Comparison of ENCODE assay signal across 10 cellular contexts in the genomic region with DNA sequence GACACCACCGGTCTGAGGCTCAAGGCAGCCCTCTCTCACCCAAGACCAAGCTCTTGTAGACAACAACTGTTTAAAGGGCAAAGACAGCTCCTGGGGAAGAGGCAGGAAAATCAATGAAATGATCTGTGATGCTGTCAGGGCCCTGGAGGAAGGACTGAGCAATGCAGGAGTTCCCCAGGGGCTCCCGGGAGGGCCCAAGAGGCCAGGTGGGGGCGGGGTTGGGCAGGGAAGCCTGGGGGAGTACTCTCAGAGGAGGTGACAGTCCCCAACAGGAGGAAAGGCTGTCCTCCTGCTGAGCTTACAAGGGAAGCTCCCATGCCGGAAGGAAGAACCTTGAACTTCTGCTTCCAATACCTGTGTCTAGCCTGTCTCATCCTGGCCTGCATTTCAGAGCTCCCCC. TPM values are rescaled to one million over a fixed set of nuclear protein-coding genes. Genes with fewer than 3 reads are reported as not detected.
DNase-seq lines count a peak whose midpoint lies in the region; ATAC-seq and TF ChIP-seq lines count a peak whose summit lies in the region.
"Had no signal": no experiment of that assay in that cellular context is flagged by ENCODE, and none has a peak within 500 bp of the region (broad histone marks: within the 10 kb centered on the region; RNA-seq: fewer than 3 reads in every experiment).

No MANE protein-coding gene starts in this region.

- TF ChIP-seq CTCF in GM12864 (IDR thresholded peaks at IDR 0.05; ENCODE audit: low read depth, low read length, missing control alignments) (no peak), MCF 10A (IDR thresholded peaks at IDR 0.05; ENCODE audit: unreplicated experiment) (no peak)

- H3K27me3 ChIP-seq in BLaER1: no peaks in the 10 kb centered on the region

- H3K4me1 ChIP-seq in BLaER1: peaks cover 40% of the 10 kb centered on the region

- H3K27me3 Mint-ChIP-seq in T-cell (no peaks in the 10 kb centered on the region), MCF 10A (ENCODE audit: insufficient read depth, unreplicated experiment) (no peaks in the 10 kb centered on the region)
- H3K27me3 Mint-ChIP-seq in effector memory CD8-positive, alpha-beta T cell: no peaks in the 10 kb centered on the region

- BruUV-seq in MCF 10A (replicated peaks; lab: Mats Ljungman, UMichigan): no TSS peak

- H3K27ac Mint-ChIP-seq in T-cell: peak overlapping the region; percentile 98 to 99
- H3K27ac Mint-ChIP-seq in effector memory CD8-positive, alpha-beta T cell: peak overlapping the region; percentile 94 to 96
- no peak overlapping the region for H3K27ac Mint-ChIP-seq in MCF 10A (ENCODE audit: low read depth, unreplicated experiment)

- CTCF ChIA-PET in T-cell (lab: Charles Lee): interaction anchor here (0.9 to 5.3 kb wide), 8 partner anchors 36 to 85 kb away, joined by 3 to 94 read pairs (median 6); partner anchors contain the start of gene LYRM9 (in 2 of the 2)
- CTCF ChIA-PET in MCF 10A (lab: Yijun Ruan, JAX): interaction anchor here (0.7 to 22.3 kb wide), 10 partner anchors 8 to 207 kb away, joined by 3 to 445 read pairs (median 4); partner anchors contain the start of genes LYRM9 and NOS2

- peaks cover 32 to 46% (median 43%) of the 10 kb centered on the region in 3 donors for H3K4me1 Mint-ChIP-seq in T-cell
- H3K4me1 Mint-ChIP-seq in effector memory CD8-positive, alpha-beta T cell (ENCODE audit: low read depth in 2 of 2): peaks cover 29 to 34% of the 10 kb centered on the region in 2 donors
- H3K4me1 Mint-ChIP-seq in MCF 10A (ENCODE audit: insufficient read depth, unreplicated experiment): peaks cover 7% of the 10 kb centered on the region

- intact Hi-C loops in MCF 10A (cut with micrococcal nuclease): loop anchor here (5.0 kb wide), 1 partner anchor 54 kb away; no protein-coding TSS in a partner anchor

- H3K9me3 Mint-ChIP-seq in T-cell (no peaks in the 10 kb centered on the region), MCF 10A (ENCODE audit: unreplicated experiment) (no peaks in the 10 kb centered on the region)
- no peaks in the 10 kb centered on the region for H3K9me3 Mint-ChIP-seq in effector memory CD8-positive, alpha-beta T cell

- H4K20me1 ChIP-seq in BLaER1: no peaks in the 10 kb centered on the region

- H3K4me3 Mint-ChIP-seq in T-cell (peak overlapping the region in 1 of 3 donors; percentile 71), MCF 10A (ENCODE audit: unreplicated experiment) (no peak overlapping the region)
- peak overlapping the region; percentile 77 to 82 for H3K4me3 Mint-ChIP-seq in effector memory CD8-positive, alpha-beta T cell

- H3K9ac ChIP-seq in BLaER1: peak overlapping the region; percentile 25; the same call in 1 of the 2 replicates

- H3K27ac ChIP-seq in BLaER1: peak overlapping the region; percentile 77

- no peaks in the 10 kb centered on the region for H3K9me3 ChIP-seq in BLaER1

- H3K4me3 ChIP-seq in BLaER1: no peak overlapping the region
- H3K4me3 ChIP-seq in GM12864 (ENCODE audit: low read depth, low read length): no peak overlapping the region

- DNase-seq in GM12864 (ENCODE audit: low read depth) (peak; percentile 7), T-cell (no peak), NCI-H1092 treated with DMSO at 0.1 percent for 48 hours (lab: John Stamatoyannopoulos, UW) (no peak), MCF 10A (ENCODE audit: unreplicated experiment) (no peak), NAMALWA (ENCODE audit: low spot score) (no peak)
- DNase-seq in effector memory CD8-positive, alpha-beta T cell: no peak
- DNase-seq: activated gamma-delta T cell, NCI-H524 had no signal

- ATAC-seq in T-cell (replicated peaks in 1 of 4) (no peak), GM18873 (IDR thresholded peaks at IDR 0.05; ENCODE audit: low FRiP score, unreplicated experiment) (no peak)
- ATAC-seq in effector memory CD8-positive, alpha-beta T cell (replicated peaks): no peak

- POLR2A ChIA-PET in T-cell (lab: Charles Lee) (no interaction called here), MCF 10A (lab: Yijun Ruan, JAX) (interaction anchor here (0.9 to 2.2 kb wide), 5 partner anchors 18 to 70 kb away, joined by 4 to 6 read pairs (median 5); no protein-coding TSS in a partner anchor)

- no peaks in the 10 kb centered on the region for H3K36me3 Mint-ChIP-seq in T-cell
- peaks cover 14% of the 10 kb centered on the region for H3K36me3 Mint-ChIP-seq in effector memory CD8-positive, alpha-beta T cell (ENCODE audit: insufficient read depth)
- H3K36me3 Mint-ChIP-seq in MCF 10A (ENCODE audit: insufficient read depth, unreplicated experiment): no peaks in the 10 kb centered on the region

- H3K4me2 ChIP-seq in BLaER1: peak overlapping the region; percentile 81

- H3K36me3 ChIP-seq in BLaER1: no peaks in the 10 kb centered on the region

RNA-seq across cellular contexts. Expression of gene NOS2, which starts 8.3 kb away (rescaled TPM):
- total RNA-seq in T-cell (under 1 TPM; 0.07 to 0.10 (median 0.09) TPM), MCF 10A (2022) (not detected in 2 replicates)
